Comparison of ENCODE assay signal across 21 cellular contexts in the genomic region with DNA sequence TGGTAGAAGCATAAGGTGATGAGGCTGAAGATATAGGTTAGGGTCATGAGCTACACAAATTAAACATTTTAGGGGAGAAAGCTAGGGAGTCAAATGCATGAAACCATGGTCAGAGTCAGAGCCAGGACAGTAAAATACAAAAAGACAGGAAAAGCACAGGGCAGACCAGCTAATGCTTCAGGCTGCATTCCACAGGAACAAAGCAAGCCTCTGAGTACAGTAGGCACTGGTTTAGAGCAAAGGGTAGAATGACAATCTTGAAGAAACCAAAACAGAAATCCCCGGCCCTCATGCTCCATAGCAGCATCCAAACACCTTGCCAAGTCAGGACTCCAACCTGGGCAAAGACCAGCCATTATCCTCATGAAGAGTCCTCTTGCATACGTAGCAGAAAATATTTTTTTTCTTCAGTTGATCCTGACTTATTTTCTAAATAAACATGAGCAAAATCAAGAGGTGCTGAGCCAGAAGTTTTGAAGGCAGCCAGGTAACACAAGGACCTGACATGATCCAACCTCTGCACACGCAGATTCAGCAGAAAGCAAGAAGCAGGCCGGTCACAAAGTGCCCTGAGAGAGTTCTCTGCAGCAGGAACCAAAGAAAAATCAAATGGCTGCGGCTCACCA.
DNase-seq lines count a peak whose midpoint lies in the region; ATAC-seq and TF ChIP-seq lines count a peak whose summit lies in the region.
"Had no signal": no experiment of that assay in that cellular context is flagged by ENCODE, and none has a peak within 500 bp of the region (broad histone marks: within the 10 kb centered on the region; RNA-seq: fewer than 3 reads in every experiment).

No MANE protein-coding gene starts in this region.

- DNase-seq in COLO829 (ENCODE audit: low spot score) (peak; percentile 6), NT2/D1 (ENCODE audit: low read depth, low spot score) (peak; percentile 38), epidermal melanocyte (ENCODE audit: insufficient read length, low spot score) (peak; percentile 32), neural progenitor cell (ENCODE audit: low spot score) (peak; percentile 38), DMS79 (lab: John Stamatoyannopoulos, UW) (no peak)
- DNase-seq: Caco-2, DMS153, EL, MV-4-11, NCI-H1417, NCI-H187, NCI-H2227 treated with DMSO at 0.1 percent for 48 hours, NCI-H510A treated with DMSO at 0.1 percent for 48 hours, NCI-H82, PC-3, SIG-M5 had no signal

- H3K36me3 Mint-ChIP-seq in neural progenitor cell, result no peaks in the 10 kb centered on the region

- no peaks in the 10 kb centered on the region for H3K4me1 ChIP-seq in NT2/D1 (ENCODE audit: insufficient read depth, insufficient read length)
- peaks cover 11% of the 10 kb centered on the region for H3K4me1 ChIP-seq in neural progenitor cell
- H3K4me1 ChIP-seq: Caco-2 had no signal

- no peak overlapping the region for H3K27ac ChIP-seq in neural progenitor cell
- H3K27ac ChIP-seq: RWPE1 had no signal

- H3K4me1 Mint-ChIP-seq in neural progenitor cell, result peaks cover 3% of the 10 kb centered on the region
- H3K4me1 Mint-ChIP-seq: B cell had no signal

- H3K9ac ChIP-seq in NT2/D1 (ENCODE audit: insufficient read length, low read depth) (no peak overlapping the region), neural progenitor cell (no peak overlapping the region)

- H3F3A ChIP-seq in neural progenitor cell (ENCODE audit: low read depth), result no peaks in the 10 kb centered on the region

- peaks cover 2% of the 10 kb centered on the region for H3K27me3 Mint-ChIP-seq in neural progenitor cell (ENCODE audit: insufficient read depth, low read depth)
- H3K27me3 Mint-ChIP-seq: B cell had no signal

- H3K79me2 ChIP-seq in neural progenitor cell (ENCODE audit: low read depth), result no peaks in the 10 kb centered on the region

- H3K4me2 ChIP-seq in neural progenitor cell, result no peak overlapping the region

- H3K27me3 ChIP-seq in NT2/D1 (ENCODE audit: insufficient read depth, insufficient read length), result no peaks in the 10 kb centered on the region
- no peaks in the 10 kb centered on the region for H3K27me3 ChIP-seq in neural progenitor cell

- no peaks in the 10 kb centered on the region for H3K9me3 Mint-ChIP-seq in neural progenitor cell

- no peaks in the 10 kb centered on the region for H3K9me3 ChIP-seq in NT2/D1 (ENCODE audit: insufficient read depth, low read length)
- no peaks in the 10 kb centered on the region for H3K9me3 ChIP-seq in neural progenitor cell (ENCODE audit: low read depth)
- H3K9me3 ChIP-seq: Caco-2 had no signal

- H4K20me1 ChIP-seq in neural progenitor cell (ENCODE audit: low read depth), result no peaks in the 10 kb centered on the region

- H3K36me3 ChIP-seq in NT2/D1 (ENCODE audit: insufficient read depth, insufficient read length, low read length) (no peaks in the 10 kb centered on the region), neural progenitor cell (no peaks in the 10 kb centered on the region)

- ATAC-seq in GM19328 (IDR thresholded peaks at IDR 0.05; ENCODE audit: unreplicated experiment), result no peak
- ATAC-seq in HG02798 (IDR thresholded peaks at IDR 0.05; ENCODE audit: poor library complexity, unreplicated experiment), result no peak
- ATAC-seq: K562, PC-3 had no signal

- H3K27ac Mint-ChIP-seq in neural progenitor cell, result no peak overlapping the region
- H3K27ac Mint-ChIP-seq: B cell had no signal

- TF ChIP-seq CTCF in neural progenitor cell (IDR thresholded peaks at IDR 0.05), result no peak

- H3K4me3 ChIP-seq in NT2/D1 (ENCODE audit: insufficient read length, low read depth), result no peak overlapping the region
- no peak overlapping the region for H3K4me3 ChIP-seq in neural progenitor cell
- H3K4me3 ChIP-seq: K562 had no signal

- H3K4me3 Mint-ChIP-seq in neural progenitor cell, result no peak overlapping the region
- H3K4me3 Mint-ChIP-seq: B cell had no signal

- peak overlapping the region; percentile 84 for H2AFZ ChIP-seq in neural progenitor cell (replicated peaks)
